8 cellular contexts compared by ENCODE assay signal in genomic region chr14:70809238-70810214, GRCh38. TPM values are rescaled to one million over a fixed set of nuclear protein-coding genes. Genes with fewer than 3 reads are reported as not detected.
DNase-seq lines count a peak whose midpoint lies in the region; ATAC-seq and TF ChIP-seq lines count a peak whose summit lies in the region.

TSS of gene MAP3K9 (minus strand) at chr14:70809513. CDS start at chr14:70809171, 342 bp downstream.

- no peaks in the 10 kb centered on the region for H3K9me3 ChIP-seq in left ventricle myocardium inferior (replicated peaks)

- peak within 1 kb of the TSS; percentile 83 for H3K4me3 Mint-ChIP-seq in activated naive CD8-positive, alpha-beta T cell treated with anti-CD3 and anti-CD28 coated beads, Interleukin-2, amount 10 ng/mL, durations not matched to agents 7 days and 5 days
- peak within 1 kb of the TSS; percentile 74 for H3K4me3 Mint-ChIP-seq in progenitor cell of endocrine pancreas (ENCODE audit: low read depth)

- H3K27ac ChIP-seq in left ventricle myocardium inferior (replicated peaks) = peak within 1 kb of the TSS; percentile 68
- peak within 1 kb of the TSS; percentile 63 for H3K27ac ChIP-seq in urinary bladder (ENCODE audit: low read depth)

- TF ChIP-seq CTCF in GM12865 (IDR thresholded peaks at IDR 0.05; ENCODE audit: insufficient read depth, low read depth, low read length, missing control alignments) (no peak), left ventricle myocardium inferior (IDR thresholded peaks at IDR 0.05; ENCODE audit: borderline replicate concordance) (no peak), progenitor cell of endocrine pancreas (IDR thresholded peaks at IDR 0.05; ENCODE audit: unreplicated experiment) (no peak)

- H3K4me1 ChIP-seq in left ventricle myocardium inferior = peaks cover 16% of the 10 kb centered on the region
- no peaks in the 10 kb centered on the region for H3K4me1 ChIP-seq in urinary bladder (ENCODE audit: insufficient read depth)

- peaks cover 8% of the 10 kb centered on the region for H3K4me1 Mint-ChIP-seq in activated naive CD8-positive, alpha-beta T cell treated with anti-CD3 and anti-CD28 coated beads, Interleukin-2, amount 10 ng/mL, durations not matched to agents 7 days and 5 days
- H3K4me1 Mint-ChIP-seq in progenitor cell of endocrine pancreas (ENCODE audit: low read depth) = peaks cover 10% of the 10 kb centered on the region

- ATAC-seq in HG02623 (IDR thresholded peaks at IDR 0.05; ENCODE audit: unreplicated experiment) = peak; percentile 84
- ATAC-seq in activated naive CD8-positive, alpha-beta T cell treated with anti-CD3 and anti-CD28 coated beads, Interleukin-2, amount 10 ng/mL, durations not matched to agents 7 days and 5 days (ENCODE audit: low read depth) = peak; percentile 92

- POLR2A ChIA-PET in activated naive CD8-positive, alpha-beta T cell treated with anti-CD3 and anti-CD28 coated beads, Interleukin-2, amount 10 ng/mL, durations not matched to agents 7 days and 5 days (lab: Charles Lee) = interaction anchor here (0.6 to 3.1 kb wide), 20 partner anchors 9 to 1412 kb away, joined by 3 to 19 read pairs (median 4); partner anchors contain the start of genes PCNX1, SRSF5 and TTC9

- no peaks in the 10 kb centered on the region for H3K27me3 Mint-ChIP-seq in activated naive CD8-positive, alpha-beta T cell treated with anti-CD3 and anti-CD28 coated beads, Interleukin-2, amount 10 ng/mL, durations not matched to agents 7 days and 5 days
- H3K27me3 Mint-ChIP-seq in progenitor cell of endocrine pancreas = no peaks in the 10 kb centered on the region

- peaks cover 46% of the 10 kb centered on the region for H3K27me3 ChIP-seq in left ventricle myocardium inferior (ENCODE audit: low read depth)

- intact Hi-C loops in left ventricle myocardium inferior (cut with micrococcal nuclease) = no loop called here

- no peaks in the 10 kb centered on the region for H3K36me3 ChIP-seq in left ventricle myocardium inferior
- H3K36me3 ChIP-seq in urinary bladder (ENCODE audit: insufficient read depth) = no peaks in the 10 kb centered on the region

- DNase-seq in GM12865 (ENCODE audit: low read depth) (peak; percentile 99), NCI-H1092 treated with DMSO at 0.1 percent for 48 hours (lab: John Stamatoyannopoulos, UW) (peak; percentile 98), SKM-1 (lab: John Stamatoyannopoulos, UW; ENCODE audit: unreplicated experiment) (peak; percentile 25), left ventricle myocardium inferior (peak; percentile 86), progenitor cell of endocrine pancreas (ENCODE audit: low spot score, unreplicated experiment) (peak; percentile 99)
- peak; percentile 92 for DNase-seq in activated naive CD8-positive, alpha-beta T cell treated with anti-CD3 and anti-CD28 coated beads, Interleukin-2, amount 10 ng/mL, durations not matched to agents 7 days and 5 days

- no peaks in the 10 kb centered on the region for H3K9me3 Mint-ChIP-seq in activated naive CD8-positive, alpha-beta T cell treated with anti-CD3 and anti-CD28 coated beads, Interleukin-2, amount 10 ng/mL, durations not matched to agents 7 days and 5 days
- no peaks in the 10 kb centered on the region for H3K9me3 Mint-ChIP-seq in progenitor cell of endocrine pancreas (ENCODE audit: low read depth)

- H3K4me3 ChIP-seq in GM12865 (ENCODE audit: low read depth, low read length) = peak within 1 kb of the TSS; percentile 99
- peak within 1 kb of the TSS; percentile 83 for H3K4me3 ChIP-seq in left ventricle myocardium inferior
- peak within 1 kb of the TSS; percentile 83 for H3K4me3 ChIP-seq in urinary bladder (ENCODE audit: low read depth, low read length)

- WGBS in urinary bladder = 1% methylated on average over 87 of the region's 88 CpGs

- peak within 1 kb of the TSS; percentile 82 for H3K27ac Mint-ChIP-seq in activated naive CD8-positive, alpha-beta T cell treated with anti-CD3 and anti-CD28 coated beads, Interleukin-2, amount 10 ng/mL, durations not matched to agents 7 days and 5 days
- H3K27ac Mint-ChIP-seq in progenitor cell of endocrine pancreas = peak within 1 kb of the TSS; percentile 92

- H3K36me3 Mint-ChIP-seq in activated naive CD8-positive, alpha-beta T cell treated with anti-CD3 and anti-CD28 coated beads, Interleukin-2, amount 10 ng/mL, durations not matched to agents 7 days and 5 days = peaks cover 6% of the 10 kb centered on the region
- no peaks in the 10 kb centered on the region for H3K36me3 Mint-ChIP-seq in progenitor cell of endocrine pancreas (ENCODE audit: insufficient read depth)

RNA-seq across cellular contexts. Expression of gene MAP3K9, which starts in this region (rescaled TPM):
- 1 to 10 TPM; 8.2 to 8.9 TPM for total RNA-seq in activated naive CD8-positive, alpha-beta T cell treated with anti-CD3 and anti-CD28 coated beads, Interleukin-2, amount 10 ng/mL, durations not matched to agents 7 days and 5 days
- total RNA-seq in left ventricle myocardium inferior = 1.9 TPM
- 27.6 and 31.8 TPM in 2 replicates for total RNA-seq in progenitor cell of endocrine pancreas
- 2.7 TPM for total RNA-seq in urinary bladder
- polyA plus RNA-seq in urinary bladder = 0.25 TPM

Comparison
In these comparisons a context has a peak if more than half of its experiments do, and no peak if none do; other contexts are left out.
1. Peak in every context shown above with its lines: DNase-seq, ATAC-seq, H3K4me3 ChIP-seq and H3K27ac ChIP-seq.
2. DNase-seq: peak in every context shown above with its lines; median percentile 99 in GM12865; 99 in progenitor cell of endocrine pancreas; 98 in NCI-H1092 treated with DMSO at 0.1 percent for 48 hours; 92 in activated naive CD8-positive, alpha-beta T cell treated with anti-CD3 and anti-CD28 coated beads, Interleukin-2, amount 10 ng/mL, durations not matched to agents 7 days and 5 days; 86 in left ventricle myocardium inferior; 25 in SKM-1.